In genomic region chr3:72906154-72906553, GRCh38 we compare ENCODE assay signal across 19 cellular contexts. TPM values are rescaled to one million over a fixed set of nuclear protein-coding genes. Genes with fewer than 3 reads are reported as not detected.
DNase-seq lines count a peak whose midpoint lies in the region; ATAC-seq and TF ChIP-seq lines count a peak whose summit lies in the region.
"Had no signal": no experiment of that assay in that cellular context is flagged by ENCODE, and none has a peak within 500 bp of the region (broad histone marks: within the 10 kb centered on the region; RNA-seq: fewer than 3 reads in every experiment).

No MANE protein-coding gene starts in this region.

- in situ Hi-C loops in transverse colon (cut with MboI; ENCODE audit: low pct_ligation_motif_present in 1 of 4, low pct_unique_long_range_greater_than_20kb in 1 of 4, low sequenced_read_pairs in 3 of 4), result no loop called here

- no peak overlapping the region for H3K4me2 ChIP-seq in GM23338
- H3K4me2 ChIP-seq: BLaER1 had no signal

- no peak overlapping the region for H3K4me3 Mint-ChIP-seq in GM23338
- H3K4me3 Mint-ChIP-seq: CD4-positive, alpha-beta T cell had no signal

- no peak overlapping the region for H3K27ac Mint-ChIP-seq in GM23338
- H3K27ac Mint-ChIP-seq: CD4-positive, alpha-beta T cell had no signal

- peaks cover 4% of the 10 kb centered on the region; the same call in 1 of the 3 replicates for H3K4me1 Mint-ChIP-seq in GM23338

- H3K4me3 ChIP-seq in GM23338, result no peak overlapping the region
- H3K4me3 ChIP-seq in ascending aorta, result no peak overlapping the region
- no peak overlapping the region for H3K4me3 ChIP-seq in thoracic aorta
- no peak overlapping the region for H3K4me3 ChIP-seq in transverse colon
- H3K4me3 ChIP-seq: BLaER1, GM12878 had no signal

- no peaks in the 10 kb centered on the region for H3K9me2 ChIP-seq in GM23338 (ENCODE audit: insufficient read depth)

- no peaks in the 10 kb centered on the region for H3K79me2 ChIP-seq in GM23338 (replicated peaks; ENCODE audit: insufficient read depth)

- H3K27me3 ChIP-seq in GM23338 (ENCODE audit: insufficient read depth), result no peaks in the 10 kb centered on the region
- no peaks in the 10 kb centered on the region for H3K27me3 ChIP-seq in ascending aorta
- H3K27me3 ChIP-seq in thoracic aorta (replicated peaks; ENCODE audit: insufficient read depth), result no peaks in the 10 kb centered on the region
- H3K27me3 ChIP-seq in transverse colon, result no peaks in the 10 kb centered on the region
- H3K27me3 ChIP-seq: BLaER1 had no signal

- H3K36me3 Mint-ChIP-seq in GM23338 (ENCODE audit: low read depth), result no peaks in the 10 kb centered on the region

- H3K9me3 Mint-ChIP-seq in GM23338, result peaks cover 3% of the 10 kb centered on the region; the same call in 1 of the 3 replicates
- H3K9me3 Mint-ChIP-seq: CD4-positive, alpha-beta T cell had no signal

- no peak for TF ChIP-seq POLR2A in transverse colon (IDR thresholded peaks at IDR 0.05)

- H3F3A ChIP-seq in GM23338 (replicated peaks; ENCODE audit: low read depth), result no peaks in the 10 kb centered on the region

- no peaks in the 10 kb centered on the region for H3K4me1 ChIP-seq in GM23338 (ENCODE audit: insufficient read depth)
- peaks cover 13 to 60% of the 10 kb centered on the region in 2 donors for H3K4me1 ChIP-seq in ascending aorta
- peaks cover 36 to 82% of the 10 kb centered on the region in 2 donors for H3K4me1 ChIP-seq in thoracic aorta (ENCODE audit: control insufficient read depth in 1 of 2, low read depth in 2 of 2)
- peaks cover 0 to 7% (median 4%) of the 10 kb centered on the region in 4 donors for H3K4me1 ChIP-seq in transverse colon
- H3K4me1 ChIP-seq: BLaER1 had no signal

- H3K27ac ChIP-seq in GM23338 (ENCODE audit: low read depth) (no peak overlapping the region), ascending aorta (peak overlapping the region; percentile 49 to 84), thoracic aorta (peak overlapping the region; percentile 16 to 78), transverse colon (no peak overlapping the region)
- H3K27ac ChIP-seq: 22Rv1, BLaER1, HL-60 had no signal

- H3K36me3 ChIP-seq in GM23338 (ENCODE audit: insufficient read depth), result no peaks in the 10 kb centered on the region
- H3K36me3 ChIP-seq in ascending aorta, result peaks cover 0 to 2% of the 10 kb centered on the region in 2 donors
- H3K36me3 ChIP-seq in thoracic aorta, result no peaks in the 10 kb centered on the region
- H3K36me3 ChIP-seq in transverse colon, result no peaks in the 10 kb centered on the region
- H3K36me3 ChIP-seq: BLaER1 had no signal

- no peaks in the 10 kb centered on the region for H4K20me1 ChIP-seq in GM23338 (replicated peaks; ENCODE audit: insufficient read depth)
- H4K20me1 ChIP-seq: BLaER1 had no signal

- H3K9me3 ChIP-seq in ascending aorta (no peaks in the 10 kb centered on the region), thoracic aorta (no peaks in the 10 kb centered on the region), transverse colon (no peaks in the 10 kb centered on the region)
- H3K9me3 ChIP-seq: BLaER1 had no signal

- no peak for TF ChIP-seq EP300 in transverse colon (IDR thresholded peaks at IDR 0.05; ENCODE audit: low read depth)

- H2AFZ ChIP-seq in GM23338, result no peak overlapping the region

- DNase-seq in GM23338 (ENCODE audit: low spot score) (no peak), ascending aorta (ENCODE audit: low spot score in 2 of 2) (peak in 1 of 2 donors; percentile 25), left kidney (ENCODE audit: low read depth, low spot score) (peak; percentile 45), thoracic aorta (ENCODE audit: low spot score) (no peak), transverse colon (no peak), NCI-H2196 (lab: John Stamatoyannopoulos, UW; ENCODE audit: unreplicated experiment) (no peak)
- DNase-seq: AML-193; Calu3; CD4-positive, alpha-beta T cell; DMS 273 treated with DMSO at 0.1 percent for 48 hours; GOT3; IMR-90; KBM-7 had no signal

- WGBS in transverse colon (ENCODE audit: low coverage in 1 of 2), 2 donors, result 90 to 100% methylated on average over 1 to 6 of the region's 6 CpGs

- TF ChIP-seq CTCF in GM23338 (conservative IDR thresholded peaks at IDR 0.05; ENCODE audit: low read depth in 2 of 2) (no peak), ascending aorta (IDR thresholded peaks at IDR 0.05) (no peak), thoracic aorta (IDR thresholded peaks at IDR 0.05) (no peak), transverse colon (IDR thresholded peaks at IDR 0.05) (no peak)

- intact Hi-C loops in ascending aorta (cut with DNase I), result loop anchor here (2.0 kb wide), 2 partner anchors 33 to 91 kb away; partner anchors contain the start of gene PPP4R2
- intact Hi-C loops in transverse colon (cut with DNase I; ENCODE audit: low total_unique reads), result no loop called here

- ATAC-seq in GM23338 (peak; percentile 57; the same call in 2 of the 3 replicates), thoracic aorta (ENCODE audit: insufficient number of reproducible peaks, low FRiP score, low read depth) (no peak), GM21360 (IDR thresholded peaks at IDR 0.05; ENCODE audit: unreplicated experiment) (no peak), GM21423 (IDR thresholded peaks at IDR 0.05; ENCODE audit: unreplicated experiment) (no peak)
- ATAC-seq: GM12878 had no signal

- H3K27me3 Mint-ChIP-seq in GM23338 (ENCODE audit: insufficient read depth, low read depth, poor library complexity), result peaks cover 5% of the 10 kb centered on the region

TF ChIP-seq in GM23338, 12 proteins besides CTCF, POLR2A, EP300 and RAD21 (continues in another document):
- TF ChIP-seq JUNB (IDR thresholded peaks at IDR 0.05; ENCODE audit: unreplicated experiment) (no peak), ETS1 (IDR thresholded peaks at IDR 0.05) (no peak), EZH2 (IDR thresholded peaks at IDR 0.05; ENCODE audit: low read depth, unreplicated experiment) (no peak), CREB1 (CRISPR knock-in tag; IDR thresholded peaks at IDR 0.05; ENCODE audit: low read depth) (no peak), NANOG (IDR thresholded peaks at IDR 0.05; ENCODE audit: borderline replicate concordance) (no peak)

RNA-seq across cellular contexts. Expression of gene GXYLT2, which starts 18.3 kb away (rescaled TPM):
- 5.1 and 5.8 TPM in 2 replicates for total RNA-seq in GM23338 (2014; rRNA removed; shearing (Covaris generic))
- polyA plus RNA-seq in GM23338 (2016; fragmentation: Nextera tagmentation; extraction: Ambion mirVana), result 2.0 and 3.0 TPM in 2 replicates
- total RNA-seq in ascending aorta (19.5 TPM), thoracic aorta (10 to 100 TPM; 32.4 to 35.1 TPM), transverse colon (10 to 100 TPM in 2 of 4 donors, 1 to 10 TPM in 2; 1.5 to 12.5 (median 7.5) TPM)

RNA-seq across cellular contexts. Expression of gene SHQ1, which starts 57.9 kb away (rescaled TPM):
- 28.7 and 33.4 TPM in 2 replicates for total RNA-seq in GM23338 (2014; rRNA removed; shearing (Covaris generic))
- 18.3 and 20.0 TPM in 2 replicates for polyA plus RNA-seq in GM23338 (2016; fragmentation: Nextera tagmentation; extraction: Ambion mirVana)
- total RNA-seq in ascending aorta (4.2 TPM), thoracic aorta (10 to 100 TPM in 1 of 2 donors, 1 to 10 TPM in 1; 4.5 to 12.3 TPM), transverse colon (10 to 100 TPM in 3 of 4 donors, 1 to 10 TPM in 1; 4.9 to 21.3 (median 13.1) TPM)

Comparison
In these comparisons a context has a peak if more than half of its experiments do, and no peak if none do; other contexts are left out.
1. H3K27ac ChIP-seq: peak in ascending aorta (2 of 2) and thoracic aorta (2 of 2); none in GM23338 (single experiment) and transverse colon (0 of 4).